Comparison of ENCODE assay signal across 8 cellular contexts in genomic region chr10:17232276-17232987, GRCh38. TPM values are rescaled to one million over a fixed set of nuclear protein-coding genes. Genes with fewer than 3 reads are reported as not detected.
DNase-seq lines count a peak whose midpoint lies in the region; ATAC-seq and TF ChIP-seq lines count a peak whose summit lies in the region.

No MANE protein-coding gene starts in this region.

- peak overlapping the region; percentile 93 for H3K4me3 Mint-ChIP-seq in activated CD8-positive, alpha-beta memory T cell treated with anti-CD3 and anti-CD28 coated beads, Interleukin-2, amount 10 ng/mL, durations not matched to agents 7 days and 5 days

- CTCF ChIA-PET in activated CD8-positive, alpha-beta memory T cell treated with anti-CD3 and anti-CD28 coated beads, Interleukin-2, amount 10 ng/mL, durations not matched to agents 7 days and 5 days (lab: Charles Lee), result interaction anchor here (6.1 kb wide), 1 partner anchor 32 kb away, joined by 36 read pairs; the partner anchor contains the start of gene TRDMT1

- WGBS in suprapubic skin, result 32% methylated on average over 3 of the region's 3 CpGs

- H3K4me1 Mint-ChIP-seq in activated CD8-positive, alpha-beta memory T cell treated with anti-CD3 and anti-CD28 coated beads, Interleukin-2, amount 10 ng/mL, durations not matched to agents 7 days and 5 days, result peaks cover 54% of the 10 kb centered on the region

- TF ChIP-seq EP300 in suprapubic skin (IDR thresholded peaks at IDR 0.05), result no peak

- no peak for TF ChIP-seq POLR2A in suprapubic skin (IDR thresholded peaks at IDR 0.05)

- no peaks in the 10 kb centered on the region for H3K27me3 ChIP-seq in SJCRH30
- H3K27me3 ChIP-seq in suprapubic skin, result peaks cover 5% of the 10 kb centered on the region

- TF ChIP-seq CTCF in suprapubic skin (IDR thresholded peaks at IDR 0.05), result no peak

- DNase-seq in activated CD8-positive, alpha-beta memory T cell treated with anti-CD3 and anti-CD28 coated beads, Interleukin-2, amount 10 ng/mL, durations not matched to agents 7 days and 5 days, result no peak
- no peak for DNase-seq in activated CD8-positive, alpha-beta memory T cell treated with anti-CD3 and anti-CD28 coated beads, Interleukin-2, amount 50 U/mL, for 48 hours
- DNase-seq in SJCRH30, result no peak
- peak; percentile 67 for DNase-seq in fibroblast of peridontal ligament (ENCODE audit: extremely low read depth)
- DNase-seq in suprapubic skin (ENCODE audit: low spot score in 2 of 2), result no peak
- no peak for DNase-seq in 8988T
- no peak for DNase-seq in activated CD8-positive, alpha-beta memory T cell treated with anti-CD3 and anti-CD28 coated beads for 24 hours

- H3K36me3 Mint-ChIP-seq in activated CD8-positive, alpha-beta memory T cell treated with anti-CD3 and anti-CD28 coated beads, Interleukin-2, amount 10 ng/mL, durations not matched to agents 7 days and 5 days, result peaks cover 75% of the 10 kb centered on the region

- no peaks in the 10 kb centered on the region for H3K27me3 Mint-ChIP-seq in activated CD8-positive, alpha-beta memory T cell treated with anti-CD3 and anti-CD28 coated beads, Interleukin-2, amount 10 ng/mL, durations not matched to agents 7 days and 5 days

- H3K9me3 ChIP-seq in SJCRH30 (replicated peaks) (no peaks in the 10 kb centered on the region), suprapubic skin (no peaks in the 10 kb centered on the region)

- peak overlapping the region; percentile 98 for H3K4me3 ChIP-seq in SJCRH30
- peak overlapping the region; percentile 68 for H3K4me3 ChIP-seq in suprapubic skin

- no peak for ATAC-seq in activated CD8-positive, alpha-beta memory T cell treated with anti-CD3 and anti-CD28 coated beads, Interleukin-2, amount 10 ng/mL, durations not matched to agents 7 days and 5 days
- no peak for ATAC-seq in HG02571 (IDR thresholded peaks at IDR 0.05; ENCODE audit: unreplicated experiment)

- peak overlapping the region; percentile 97 for H3K27ac Mint-ChIP-seq in activated CD8-positive, alpha-beta memory T cell treated with anti-CD3 and anti-CD28 coated beads, Interleukin-2, amount 10 ng/mL, durations not matched to agents 7 days and 5 days

- H3K27ac ChIP-seq in SJCRH30 (peak overlapping the region; percentile 100), suprapubic skin (peak overlapping the region; percentile 99)

- H3K4me1 ChIP-seq in SJCRH30 (peaks cover 12% of the 10 kb centered on the region), suprapubic skin (peaks cover 65% of the 10 kb centered on the region)

- no peaks in the 10 kb centered on the region for H3K9me3 Mint-ChIP-seq in activated CD8-positive, alpha-beta memory T cell treated with anti-CD3 and anti-CD28 coated beads, Interleukin-2, amount 10 ng/mL, durations not matched to agents 7 days and 5 days (ENCODE audit: low read depth)

- peaks cover 83% of the 10 kb centered on the region for H3K36me3 ChIP-seq in SJCRH30
- peaks cover 46% of the 10 kb centered on the region for H3K36me3 ChIP-seq in suprapubic skin

RNA-seq across cellular contexts. Expression of gene VIM, which starts 4.4 kb away (rescaled TPM):
- total RNA-seq in activated CD8-positive, alpha-beta memory T cell treated with anti-CD3 and anti-CD28 coated beads, Interleukin-2, amount 10 ng/mL, durations not matched to agents 7 days and 5 days, result 1,000 to 10,000 TPM; 1,771 to 2,143 TPM
- 1,733 and 1,784 TPM in 2 replicates for total RNA-seq in SJCRH30 (2014; rRNA removed; shearing (Covaris generic))
- 1,000 to 10,000 TPM in 2 of 4 donors, 100 to 1,000 TPM in 2; 697 to 1,198 (median 1,024) TPM for total RNA-seq in suprapubic skin

RNA-seq across cellular contexts. Expression of gene TRDMT1, which starts 31.0 kb away (rescaled TPM):
- 1 to 10 TPM; 7.7 to 9.2 TPM for total RNA-seq in activated CD8-positive, alpha-beta memory T cell treated with anti-CD3 and anti-CD28 coated beads, Interleukin-2, amount 10 ng/mL, durations not matched to agents 7 days and 5 days
- total RNA-seq in SJCRH30 (2014; rRNA removed; shearing (Covaris generic)), result 10.8 and 11.9 TPM in 2 replicates
- 1 to 10 TPM; 2.7 to 9.4 (median 4.0) TPM for total RNA-seq in suprapubic skin
